25 cellular contexts compared by ENCODE assay signal in genomic region chr22:28268845-28269244, GRCh38.
"Had no signal": no experiment of that assay in that cellular context is flagged by ENCODE, and none has a peak within 500 bp of the region (broad histone marks: within the 10 kb centered on the region; RNA-seq: fewer than 3 reads in every experiment).

No MANE protein-coding gene starts in this region.

- H3K4me3 Mint-ChIP-seq: activated CD8-positive, alpha-beta T cell treated with anti-CD3 and anti-CD28 coated beads, Interleukin-2, amount 10 ng/mL, durations not matched to agents 7 days and 5 days; activated naive CD8-positive, alpha-beta T cell treated with anti-CD3 and anti-CD28 coated beads, Interleukin-2, amount 50 U/mL, for 24 hours; activated T-helper 1 cell treated with anti-CD3 and anti-CD28 coated beads, Interleukin-12 subunit alpha, Interleukin-12 subunit beta, Interleukin-2, Interleukin-4 antibody, amounts not matched to agents 30 ng/mL and 10 ng/mL and 1 ng/mL, durations not matched to agents 14 hours and 24 hours and 36 hours; mesothelial cell of epicardium; naive thymus-derived CD8-positive, alpha-beta T cell; neural progenitor cell had no signal

- H3K27me3 Mint-ChIP-seq: activated naive CD8-positive, alpha-beta T cell treated with anti-CD3 and anti-CD28 coated beads, Interleukin-2, amount 50 U/mL, for 24 hours had no signal

- H3K27ac ChIP-seq: brain microvascular endothelial cell, colonic mucosa, esophagus muscularis mucosa, neural progenitor cell, spleen, WERI-Rb-1 had no signal

- H3K27me3 ChIP-seq: brain microvascular endothelial cell, colonic mucosa, esophagus muscularis mucosa, gastroesophageal sphincter, neural progenitor cell, spleen had no signal

- H3K27ac Mint-ChIP-seq: activated CD8-positive, alpha-beta T cell treated with anti-CD3 and anti-CD28 coated beads, Interleukin-2, amount 10 ng/mL, durations not matched to agents 7 days and 5 days; activated naive CD8-positive, alpha-beta T cell treated with anti-CD3 and anti-CD28 coated beads, Interleukin-2, amount 50 U/mL, for 24 hours; activated T-helper 1 cell treated with anti-CD3 and anti-CD28 coated beads, Interleukin-12 subunit alpha, Interleukin-12 subunit beta, Interleukin-2, Interleukin-4 antibody, amounts not matched to agents 30 ng/mL and 10 ng/mL and 1 ng/mL, durations not matched to agents 14 hours and 24 hours and 36 hours; naive thymus-derived CD8-positive, alpha-beta T cell; neural progenitor cell had no signal

- H3K9me3 ChIP-seq: colonic mucosa, esophagus muscularis mucosa, gastroesophageal sphincter, spleen had no signal

- H3K36me3 ChIP-seq: brain microvascular endothelial cell, colonic mucosa, esophagus muscularis mucosa, gastroesophageal sphincter, neural progenitor cell, spleen, WERI-Rb-1 had no signal

- H3K4me3 ChIP-seq: colonic mucosa, esophagus muscularis mucosa, gastroesophageal sphincter, neural progenitor cell, spleen had no signal

- H3K4me1 Mint-ChIP-seq: activated naive CD8-positive, alpha-beta T cell treated with anti-CD3 and anti-CD28 coated beads, Interleukin-2, amount 50 U/mL, for 24 hours; naive thymus-derived CD8-positive, alpha-beta T cell had no signal

- DNase-seq: activated CD4-positive, alpha-beta T cell treated with anti-CD3 and anti-CD28 coated beads, Interleukin-2, amount 50 U/mL, for 1 hour; activated CD4-positive, CD25-positive, alpha-beta regulatory T cell treated with anti-CD3 and anti-CD28 coated beads, Interleukin-2, amount 50 U/mL, for 72 hours; activated CD8-positive, alpha-beta T cell treated with anti-CD3 and anti-CD28 coated beads, Interleukin-2, amount 10 ng/mL, durations not matched to agents 7 days and 5 days; activated gamma-delta T cell; activated naive CD4-positive, alpha-beta T cell treated with anti-CD3 and anti-CD28 coated beads, Interleukin-2, amount 50 U/mL, for 16 hours; activated naive CD8-positive, alpha-beta T cell treated with anti-CD3 and anti-CD28 coated beads, Interleukin-2, amount 50 U/mL, for 24 hours; brain microvascular endothelial cell; central memory CD4-positive, alpha-beta T cell; colonic mucosa; kidney; naive thymus-derived CD8-positive, alpha-beta T cell; posterior cingulate gyrus; retina; spleen; stimulated activated CD4-positive, alpha-beta T cell treated with anti-CD3 and anti-CD28 coated beads, Interleukin-4, amount 100 ng/mL, for 1 hour; stimulated activated naive CD4-positive, alpha-beta T cell; T-helper 1 cell; WERI-Rb-1 had no signal

- FAIRE-seq: kidney, TTC549 had no signal

- H3K9me3 Mint-ChIP-seq: activated naive CD8-positive, alpha-beta T cell treated with anti-CD3 and anti-CD28 coated beads, Interleukin-2, amount 50 U/mL, for 24 hours had no signal

- H3K4me1 ChIP-seq: colonic mucosa, neural progenitor cell, spleen had no signal

- ATAC-seq: activated CD8-positive, alpha-beta T cell treated with anti-CD3 and anti-CD28 coated beads, Interleukin-2, amount 10 ng/mL, durations not matched to agents 7 days and 5 days; activated naive CD8-positive, alpha-beta T cell treated with anti-CD3 and anti-CD28 coated beads, Interleukin-2, amount 50 U/mL, for 24 hours; gastroesophageal sphincter; left lobe of liver; naive thymus-derived CD8-positive, alpha-beta T cell had no signal
